Comparison of ENCODE assay signal across 23 cellular contexts in the genomic region with DNA sequence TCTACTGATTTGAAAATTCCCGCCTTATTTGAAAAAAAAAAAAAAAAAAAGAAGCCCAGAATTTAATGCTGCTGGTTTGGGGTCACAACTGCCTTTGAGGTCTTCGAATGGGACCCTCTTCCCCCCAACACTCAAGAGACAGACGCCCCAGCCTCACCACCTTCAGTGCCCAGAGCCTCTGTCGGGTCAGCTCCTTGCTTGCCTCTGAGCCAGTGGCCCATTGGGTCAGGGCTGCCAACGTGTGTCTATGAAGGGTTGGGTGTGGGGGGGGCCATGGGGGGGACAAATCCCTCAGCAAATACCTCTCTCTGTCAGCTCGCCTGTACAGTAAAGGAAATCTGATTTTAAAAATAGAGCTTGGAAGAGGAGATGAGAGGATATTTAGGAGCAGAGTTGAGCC. TPM values are rescaled to one million over a fixed set of nuclear protein-coding genes. Genes with fewer than 3 reads are reported as not detected.
"Had no signal": no experiment of that assay in that cellular context is flagged by ENCODE, and none has a peak within 500 bp of the region (broad histone marks: within the 10 kb centered on the region; RNA-seq: fewer than 3 reads in every experiment).

No MANE protein-coding gene starts in this region.

- H3K36me3 ChIP-seq: cardiac muscle cell, esophagus muscularis mucosa, pancreas, thoracic aorta had no signal

- H3K27me3 ChIP-seq: body of pancreas, cardiac muscle cell, pancreas had no signal

- H3K4me3 ChIP-seq: body of pancreas, cardiac muscle cell, dorsolateral prefrontal cortex, esophagus muscularis mucosa, pancreas, thoracic aorta had no signal

- H3K27ac ChIP-seq: body of pancreas, cardiac muscle cell, dorsolateral prefrontal cortex, esophagus muscularis mucosa, pancreas, thoracic aorta had no signal

- ATAC-seq: activated CD8-positive, alpha-beta T cell treated with anti-CD3 and anti-CD28 coated beads, Interleukin-2, amount 10 ng/mL, durations not matched to agents 7 days and 5 days; activated T-cell treated with anti-CD3 and anti-CD28 coated beads, Interleukin-2, amount 50 U/mL, for 4 hours; body of pancreas; pancreas; right cardiac atrium had no signal

- H3K9me3 ChIP-seq: body of pancreas, esophagus muscularis mucosa, pancreas, thoracic aorta had no signal

- DNase-seq: activated CD4-positive, alpha-beta T cell treated with anti-CD3 and anti-CD28 coated beads for 1 hour; activated CD4-positive, alpha-beta T cell treated with anti-CD3 and anti-CD28 coated beads, Interleukin-2, amount 50 U/mL, for 1 hour; activated CD8-positive, alpha-beta T cell treated with anti-CD3 and anti-CD28 coated beads, Interleukin-2, amount 10 ng/mL, durations not matched to agents 7 days and 5 days; activated naive CD4-positive, alpha-beta T cell treated with anti-CD3 and anti-CD28 coated beads for 36 hours; activated T-cell treated with anti-CD3 and anti-CD28 coated beads, Interleukin-2, amount 50 U/mL, for 4 hours; hypothalamus; mesenchymal stem cell; small intestine; stimulated activated CD4-positive, alpha-beta T cell treated with anti-CD3 and anti-CD28 coated beads, Interleukin-4, amount 100 ng/mL, for 1 hour; stimulated activated naive CD4-positive, alpha-beta T cell; T-helper 1 cell had no signal

RNA-seq across cellular contexts. Expression of a gene that starts 13.5 kb away (rescaled TPM):
- total RNA-seq: activated CD8-positive, alpha-beta T cell treated with anti-CD3 and anti-CD28 coated beads, Interleukin-2, amount 10 ng/mL, durations not matched to agents 7 days and 5 days; activated naive CD4-positive, alpha-beta T cell treated with anti-CD3 and anti-CD28 coated beads for 36 hours; activated T-cell treated with anti-CD3 and anti-CD28 coated beads, Interleukin-2, amount 50 U/mL, for 4 hours; esophagus muscularis mucosa; frontal cortex; lower leg skin; mononuclear cell; myocyte; pulmonary artery endothelial cell; right cardiac atrium; thoracic aorta had no signal
- polyA plus RNA-seq: cardiac muscle cell, small intestine had no signal
